Comparison of ENCODE assay signal across 1 cellular context in the genomic region with DNA sequence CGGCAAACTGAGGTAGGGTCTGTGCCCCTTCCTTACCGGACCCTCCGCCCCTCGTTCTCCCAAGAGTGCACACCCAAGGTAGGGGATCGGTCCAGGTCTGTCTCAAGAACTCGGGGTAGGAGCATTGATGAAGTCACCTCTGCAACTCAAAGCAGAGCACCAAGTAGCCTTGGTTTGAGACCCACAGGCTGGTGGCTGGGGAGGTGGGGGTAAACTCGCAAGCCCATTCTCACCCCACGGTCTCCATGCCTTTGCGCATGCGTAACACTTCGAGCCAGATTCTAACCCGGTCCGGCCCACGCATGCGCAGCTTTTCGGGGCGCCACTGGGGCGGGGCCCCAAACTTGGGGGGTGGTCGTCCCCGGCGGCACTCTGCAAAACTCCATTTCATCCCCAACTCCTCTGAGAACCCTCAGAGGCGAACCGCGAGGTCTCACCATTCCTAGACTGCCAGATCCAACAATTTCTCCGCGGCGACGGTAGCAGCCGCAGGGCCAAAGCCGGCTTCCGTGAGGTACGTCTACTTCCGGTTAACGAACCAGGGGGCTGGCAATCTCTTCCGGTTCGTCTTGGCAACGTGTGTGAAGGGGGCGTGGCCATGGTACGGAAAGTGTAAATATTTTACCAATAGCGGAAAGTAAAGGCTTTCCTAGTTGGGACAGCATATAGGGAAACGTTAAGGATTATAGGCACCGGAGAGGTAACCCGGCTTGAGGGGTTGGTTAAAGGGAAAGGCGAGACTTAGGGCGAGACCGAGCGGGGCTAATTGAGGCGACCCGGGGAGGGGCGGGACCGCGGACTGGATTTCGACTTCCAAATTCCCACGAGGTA.
TF ChIP-seq lines count a peak whose summit lies in the region.

A gene with protein sequence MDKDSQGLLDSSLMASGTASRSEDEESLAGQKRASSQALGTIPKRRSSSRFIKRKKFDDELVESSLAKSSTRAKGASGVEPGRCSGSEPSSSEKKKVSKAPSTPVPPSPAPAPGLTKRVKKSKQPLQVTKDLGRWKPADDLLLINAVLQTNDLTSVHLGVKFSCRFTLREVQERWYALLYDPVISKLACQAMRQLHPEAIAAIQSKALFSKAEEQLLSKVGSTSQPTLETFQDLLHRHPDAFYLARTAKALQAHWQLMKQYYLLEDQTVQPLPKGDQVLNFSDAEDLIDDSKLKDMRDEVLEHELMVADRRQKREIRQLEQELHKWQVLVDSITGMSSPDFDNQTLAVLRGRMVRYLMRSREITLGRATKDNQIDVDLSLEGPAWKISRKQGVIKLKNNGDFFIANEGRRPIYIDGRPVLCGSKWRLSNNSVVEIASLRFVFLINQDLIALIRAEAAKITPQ (minus strand): TSS at position 532 of the 831 bp plus-strand sequence. CDS start 1,411 bp downstream, outside the sequence.

TF ChIP-seq in GM12878, 131 proteins besides CTCF, POLR2A, EP300 and RAD21 (continued from another document and continues in another):
- TF ChIP-seq, protein P1, sequence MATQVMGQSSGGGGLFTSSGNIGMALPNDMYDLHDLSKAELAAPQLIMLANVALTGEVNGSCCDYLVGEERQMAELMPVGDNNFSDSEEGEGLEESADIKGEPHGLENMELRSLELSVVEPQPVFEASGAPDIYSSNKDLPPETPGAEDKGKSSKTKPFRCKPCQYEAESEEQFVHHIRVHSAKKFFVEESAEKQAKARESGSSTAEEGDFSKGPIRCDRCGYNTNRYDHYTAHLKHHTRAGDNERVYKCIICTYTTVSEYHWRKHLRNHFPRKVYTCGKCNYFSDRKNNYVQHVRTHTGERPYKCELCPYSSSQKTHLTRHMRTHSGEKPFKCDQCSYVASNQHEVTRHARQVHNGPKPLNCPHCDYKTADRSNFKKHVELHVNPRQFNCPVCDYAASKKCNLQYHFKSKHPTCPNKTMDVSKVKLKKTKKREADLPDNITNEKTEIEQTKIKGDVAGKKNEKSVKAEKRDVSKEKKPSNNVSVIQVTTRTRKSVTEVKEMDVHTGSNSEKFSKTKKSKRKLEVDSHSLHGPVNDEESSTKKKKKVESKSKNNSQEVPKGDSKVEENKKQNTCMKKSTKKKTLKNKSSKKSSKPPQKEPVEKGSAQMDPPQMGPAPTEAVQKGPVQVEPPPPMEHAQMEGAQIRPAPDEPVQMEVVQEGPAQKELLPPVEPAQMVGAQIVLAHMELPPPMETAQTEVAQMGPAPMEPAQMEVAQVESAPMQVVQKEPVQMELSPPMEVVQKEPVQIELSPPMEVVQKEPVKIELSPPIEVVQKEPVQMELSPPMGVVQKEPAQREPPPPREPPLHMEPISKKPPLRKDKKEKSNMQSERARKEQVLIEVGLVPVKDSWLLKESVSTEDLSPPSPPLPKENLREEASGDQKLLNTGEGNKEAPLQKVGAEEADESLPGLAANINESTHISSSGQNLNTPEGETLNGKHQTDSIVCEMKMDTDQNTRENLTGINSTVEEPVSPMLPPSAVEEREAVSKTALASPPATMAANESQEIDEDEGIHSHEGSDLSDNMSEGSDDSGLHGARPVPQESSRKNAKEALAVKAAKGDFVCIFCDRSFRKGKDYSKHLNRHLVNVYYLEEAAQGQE (IDR thresholded peaks at IDR 0.05; ENCODE audit: low read depth, low read length), result no peak
- TF ChIP-seq MEF2A (IDR thresholded peaks at IDR 0.05; ENCODE audit: insufficient read depth, low read depth, low read length), result no peak
- peak; percentile 100 for TF ChIP-seq IKZF1 (conservative IDR thresholded peaks at IDR 0.05)
- 0 out of 2 replicates have a peak, but pooled peaks have one; percentile 70 for TF ChIP-seq STAT1 (conservative IDR thresholded peaks at IDR 0.05)
- peak; percentile 72 for TF ChIP-seq SREBF2 (IDR thresholded peaks at IDR 0.05; ENCODE audit: low read length)
- TF ChIP-seq, protein P2, sequence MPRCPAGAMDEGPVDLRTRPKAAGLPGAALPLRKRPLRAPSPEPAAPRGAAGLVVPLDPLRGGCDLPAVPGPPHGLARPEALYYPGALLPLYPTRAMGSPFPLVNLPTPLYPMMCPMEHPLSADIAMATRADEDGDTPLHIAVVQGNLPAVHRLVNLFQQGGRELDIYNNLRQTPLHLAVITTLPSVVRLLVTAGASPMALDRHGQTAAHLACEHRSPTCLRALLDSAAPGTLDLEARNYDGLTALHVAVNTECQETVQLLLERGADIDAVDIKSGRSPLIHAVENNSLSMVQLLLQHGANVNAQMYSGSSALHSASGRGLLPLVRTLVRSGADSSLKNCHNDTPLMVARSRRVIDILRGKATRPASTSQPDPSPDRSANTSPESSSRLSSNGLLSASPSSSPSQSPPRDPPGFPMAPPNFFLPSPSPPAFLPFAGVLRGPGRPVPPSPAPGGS (IDR thresholded peaks at IDR 0.05; ENCODE audit: borderline replicate concordance, insufficient read depth, low read depth, low read length, poor library complexity, severe bottlenecking), result no peak
- TF ChIP-seq, protein P3, sequence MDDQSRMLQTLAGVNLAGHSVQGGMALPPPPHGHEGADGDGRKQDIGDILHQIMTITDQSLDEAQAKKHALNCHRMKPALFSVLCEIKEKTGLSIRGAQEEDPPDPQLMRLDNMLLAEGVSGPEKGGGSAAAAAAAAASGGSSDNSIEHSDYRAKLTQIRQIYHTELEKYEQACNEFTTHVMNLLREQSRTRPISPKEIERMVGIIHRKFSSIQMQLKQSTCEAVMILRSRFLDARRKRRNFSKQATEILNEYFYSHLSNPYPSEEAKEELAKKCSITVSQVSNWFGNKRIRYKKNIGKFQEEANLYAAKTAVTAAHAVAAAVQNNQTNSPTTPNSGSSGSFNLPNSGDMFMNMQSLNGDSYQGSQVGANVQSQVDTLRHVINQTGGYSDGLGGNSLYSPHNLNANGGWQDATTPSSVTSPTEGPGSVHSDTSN (IDR thresholded peaks at IDR 0.05; ENCODE audit: insufficient replicate concordance, low read depth, low read length), result no peak
- no peak for TF ChIP-seq JUNB (IDR thresholded peaks at IDR 0.05)
- TF ChIP-seq SUPT20H (IDR thresholded peaks at IDR 0.05; ENCODE audit: borderline replicate concordance, control insufficient read depth, low read depth, low read length), result no peak
- no peak for TF ChIP-seq ZBED1 (IDR thresholded peaks at IDR 0.05; ENCODE audit: borderline replicate concordance)
- no peak for TF ChIP-seq ZZZ3 (IDR thresholded peaks at IDR 0.05; ENCODE audit: control insufficient read depth, insufficient read length, low read depth)
- no peak for TF ChIP-seq ZNF217 (IDR thresholded peaks at IDR 0.05)
- TF ChIP-seq, protein P4, sequence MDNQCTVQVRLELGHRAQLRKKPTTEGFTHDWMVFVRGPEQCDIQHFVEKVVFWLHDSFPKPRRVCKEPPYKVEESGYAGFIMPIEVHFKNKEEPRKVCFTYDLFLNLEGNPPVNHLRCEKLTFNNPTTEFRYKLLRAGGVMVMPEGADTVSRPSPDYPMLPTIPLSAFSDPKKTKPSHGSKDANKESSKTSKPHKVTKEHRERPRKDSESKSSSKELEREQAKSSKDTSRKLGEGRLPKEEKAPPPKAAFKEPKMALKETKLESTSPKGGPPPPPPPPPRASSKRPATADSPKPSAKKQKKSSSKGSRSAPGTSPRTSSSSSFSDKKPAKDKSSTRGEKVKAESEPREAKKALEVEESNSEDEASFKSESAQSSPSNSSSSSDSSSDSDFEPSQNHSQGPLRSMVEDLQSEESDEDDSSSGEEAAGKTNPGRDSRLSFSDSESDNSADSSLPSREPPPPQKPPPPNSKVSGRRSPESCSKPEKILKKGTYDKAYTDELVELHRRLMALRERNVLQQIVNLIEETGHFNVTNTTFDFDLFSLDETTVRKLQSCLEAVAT (IDR thresholded peaks at IDR 0.05), result no peak
- TF ChIP-seq, protein P5, sequence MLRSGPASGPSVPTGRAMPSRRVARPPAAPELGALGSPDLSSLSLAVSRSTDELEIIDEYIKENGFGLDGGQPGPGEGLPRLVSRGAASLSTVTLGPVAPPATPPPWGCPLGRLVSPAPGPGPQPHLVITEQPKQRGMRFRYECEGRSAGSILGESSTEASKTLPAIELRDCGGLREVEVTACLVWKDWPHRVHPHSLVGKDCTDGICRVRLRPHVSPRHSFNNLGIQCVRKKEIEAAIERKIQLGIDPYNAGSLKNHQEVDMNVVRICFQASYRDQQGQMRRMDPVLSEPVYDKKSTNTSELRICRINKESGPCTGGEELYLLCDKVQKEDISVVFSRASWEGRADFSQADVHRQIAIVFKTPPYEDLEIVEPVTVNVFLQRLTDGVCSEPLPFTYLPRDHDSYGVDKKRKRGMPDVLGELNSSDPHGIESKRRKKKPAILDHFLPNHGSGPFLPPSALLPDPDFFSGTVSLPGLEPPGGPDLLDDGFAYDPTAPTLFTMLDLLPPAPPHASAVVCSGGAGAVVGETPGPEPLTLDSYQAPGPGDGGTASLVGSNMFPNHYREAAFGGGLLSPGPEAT (IDR thresholded peaks at IDR 0.05; ENCODE audit: low read depth), result peak; percentile 68
- TF ChIP-seq EGR1 (IDR thresholded peaks at IDR 0.05; ENCODE audit: borderline replicate concordance in 1 of 2, low read depth in 2 of 2, low read length in 2 of 2), result peak in 1 of 2 experiments; percentile 57; a peak in 1 of 3 replicates
- TF ChIP-seq BRCA1 (IDR thresholded peaks at IDR 0.05; ENCODE audit: low read depth, low read length), result no peak
- peak; percentile 99 for TF ChIP-seq NRF1 (conservative IDR thresholded peaks at IDR 0.05; ENCODE audit: low read depth, low read length)
- TF ChIP-seq, protein P6, sequence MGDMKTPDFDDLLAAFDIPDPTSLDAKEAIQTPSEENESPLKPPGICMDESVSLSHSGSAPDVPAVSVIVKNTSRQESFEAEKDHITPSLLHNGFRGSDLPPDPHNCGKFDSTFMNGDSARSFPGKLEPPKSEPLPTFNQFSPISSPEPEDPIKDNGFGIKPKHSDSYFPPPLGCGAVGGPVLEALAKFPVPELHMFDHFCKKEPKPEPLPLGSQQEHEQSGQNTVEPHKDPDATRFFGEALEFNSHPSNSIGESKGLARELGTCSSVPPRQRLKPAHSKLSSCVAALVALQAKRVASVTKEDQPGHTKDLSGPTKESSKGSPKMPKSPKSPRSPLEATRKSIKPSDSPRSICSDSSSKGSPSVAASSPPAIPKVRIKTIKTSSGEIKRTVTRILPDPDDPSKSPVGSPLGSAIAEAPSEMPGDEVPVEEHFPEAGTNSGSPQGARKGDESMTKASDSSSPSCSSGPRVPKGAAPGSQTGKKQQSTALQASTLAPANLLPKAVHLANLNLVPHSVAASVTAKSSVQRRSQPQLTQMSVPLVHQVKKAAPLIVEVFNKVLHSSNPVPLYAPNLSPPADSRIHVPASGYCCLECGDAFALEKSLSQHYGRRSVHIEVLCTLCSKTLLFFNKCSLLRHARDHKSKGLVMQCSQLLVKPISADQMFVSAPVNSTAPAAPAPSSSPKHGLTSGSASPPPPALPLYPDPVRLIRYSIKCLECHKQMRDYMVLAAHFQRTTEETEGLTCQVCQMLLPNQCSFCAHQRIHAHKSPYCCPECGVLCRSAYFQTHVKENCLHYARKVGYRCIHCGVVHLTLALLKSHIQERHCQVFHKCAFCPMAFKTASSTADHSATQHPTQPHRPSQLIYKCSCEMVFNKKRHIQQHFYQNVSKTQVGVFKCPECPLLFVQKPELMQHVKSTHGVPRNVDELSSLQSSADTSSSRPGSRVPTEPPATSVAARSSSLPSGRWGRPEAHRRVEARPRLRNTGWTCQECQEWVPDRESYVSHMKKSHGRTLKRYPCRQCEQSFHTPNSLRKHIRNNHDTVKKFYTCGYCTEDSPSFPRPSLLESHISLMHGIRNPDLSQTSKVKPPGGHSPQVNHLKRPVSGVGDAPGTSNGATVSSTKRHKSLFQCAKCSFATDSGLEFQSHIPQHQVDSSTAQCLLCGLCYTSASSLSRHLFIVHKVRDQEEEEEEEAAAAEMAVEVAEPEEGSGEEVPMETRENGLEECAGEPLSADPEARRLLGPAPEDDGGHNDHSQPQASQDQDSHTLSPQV (IDR thresholded peaks at IDR 0.05), result no peak
- TF ChIP-seq SMAD1 (IDR thresholded peaks at IDR 0.05; ENCODE audit: low read depth, partially characterized antibody), result peak; percentile 68
- TF ChIP-seq CREB1 (IDR thresholded peaks at IDR 0.05; ENCODE audit: low read depth), result peak; percentile 88
- TF ChIP-seq CBX3 (IDR thresholded peaks at IDR 0.05; ENCODE audit: borderline replicate concordance, low read depth), result no peak
- TF ChIP-seq HCFC1 (IDR thresholded peaks at IDR 0.05; ENCODE audit: low read length), result peak; percentile 75
- no peak for TF ChIP-seq ZNF622 (IDR thresholded peaks at IDR 0.05)
- TF ChIP-seq GATAD2B (conservative IDR thresholded peaks at IDR 0.05; ENCODE audit: low read depth), result peak; percentile 64; the same call in 1 of the 2 replicates
- TF ChIP-seq, protein P7, sequence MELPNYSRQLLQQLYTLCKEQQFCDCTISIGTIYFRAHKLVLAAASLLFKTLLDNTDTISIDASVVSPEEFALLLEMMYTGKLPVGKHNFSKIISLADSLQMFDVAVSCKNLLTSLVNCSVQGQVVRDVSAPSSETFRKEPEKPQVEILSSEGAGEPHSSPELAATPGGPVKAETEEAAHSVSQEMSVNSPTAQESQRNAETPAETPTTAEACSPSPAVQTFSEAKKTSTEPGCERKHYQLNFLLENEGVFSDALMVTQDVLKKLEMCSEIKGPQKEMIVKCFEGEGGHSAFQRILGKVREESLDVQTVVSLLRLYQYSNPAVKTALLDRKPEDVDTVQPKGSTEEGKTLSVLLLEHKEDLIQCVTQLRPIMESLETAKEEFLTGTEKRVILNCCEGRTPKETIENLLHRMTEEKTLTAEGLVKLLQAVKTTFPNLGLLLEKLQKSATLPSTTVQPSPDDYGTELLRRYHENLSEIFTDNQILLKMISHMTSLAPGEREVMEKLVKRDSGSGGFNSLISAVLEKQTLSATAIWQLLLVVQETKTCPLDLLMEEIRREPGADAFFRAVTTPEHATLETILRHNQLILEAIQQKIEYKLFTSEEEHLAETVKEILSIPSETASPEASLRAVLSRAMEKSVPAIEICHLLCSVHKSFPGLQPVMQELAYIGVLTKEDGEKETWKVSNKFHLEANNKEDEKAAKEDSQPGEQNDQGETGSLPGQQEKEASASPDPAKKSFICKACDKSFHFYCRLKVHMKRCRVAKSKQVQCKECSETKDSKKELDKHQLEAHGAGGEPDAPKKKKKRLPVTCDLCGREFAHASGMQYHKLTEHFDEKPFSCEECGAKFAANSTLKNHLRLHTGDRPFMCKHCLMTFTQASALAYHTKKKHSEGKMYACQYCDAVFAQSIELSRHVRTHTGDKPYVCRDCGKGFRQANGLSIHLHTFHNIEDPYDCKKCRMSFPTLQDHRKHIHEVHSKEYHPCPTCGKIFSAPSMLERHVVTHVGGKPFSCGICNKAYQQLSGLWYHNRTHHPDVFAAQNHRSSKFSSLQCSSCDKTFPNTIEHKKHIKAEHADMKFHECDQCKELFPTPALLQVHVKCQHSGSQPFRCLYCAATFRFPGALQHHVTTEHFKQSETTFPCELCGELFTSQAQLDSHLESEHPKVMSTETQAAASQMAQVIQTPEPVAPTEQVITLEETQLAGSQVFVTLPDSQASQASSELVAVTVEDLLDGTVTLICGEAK (IDR thresholded peaks at IDR 0.05; ENCODE audit: borderline replicate concordance), result peak; percentile 99
- no peak for TF ChIP-seq SUZ12 (IDR thresholded peaks at IDR 0.05; ENCODE audit: unreplicated experiment)
- peak; percentile 91; the same call in 1 of the 2 replicates for TF ChIP-seq PML (IDR thresholded peaks at IDR 0.05; ENCODE audit: low read length)
- no peak for TF ChIP-seq YBX1 (IDR thresholded peaks at IDR 0.05)
